4 cellular contexts compared by ENCODE assay signal in genomic region chr7:87465534-87465880, GRCh38. TPM values are rescaled to one million over a fixed set of nuclear protein-coding genes. Genes with fewer than 3 reads are reported as not detected.
"Had no signal": no experiment of that assay in that cellular context is flagged by ENCODE, and none has a peak within 500 bp of the region (broad histone marks: within the 10 kb centered on the region; RNA-seq: fewer than 3 reads in every experiment).

No MANE protein-coding gene starts in this region.

RNA-seq across cellular contexts. Expression of gene ABCB4, which starts 10.0 kb away (rescaled TPM):
- total RNA-seq: foreskin keratinocyte, lower lobe of right lung, osteocyte had no signal
- polyA plus RNA-seq: keratinocyte had no signal
